ENCODE assay signal across 1 cellular context in the genomic region with DNA sequence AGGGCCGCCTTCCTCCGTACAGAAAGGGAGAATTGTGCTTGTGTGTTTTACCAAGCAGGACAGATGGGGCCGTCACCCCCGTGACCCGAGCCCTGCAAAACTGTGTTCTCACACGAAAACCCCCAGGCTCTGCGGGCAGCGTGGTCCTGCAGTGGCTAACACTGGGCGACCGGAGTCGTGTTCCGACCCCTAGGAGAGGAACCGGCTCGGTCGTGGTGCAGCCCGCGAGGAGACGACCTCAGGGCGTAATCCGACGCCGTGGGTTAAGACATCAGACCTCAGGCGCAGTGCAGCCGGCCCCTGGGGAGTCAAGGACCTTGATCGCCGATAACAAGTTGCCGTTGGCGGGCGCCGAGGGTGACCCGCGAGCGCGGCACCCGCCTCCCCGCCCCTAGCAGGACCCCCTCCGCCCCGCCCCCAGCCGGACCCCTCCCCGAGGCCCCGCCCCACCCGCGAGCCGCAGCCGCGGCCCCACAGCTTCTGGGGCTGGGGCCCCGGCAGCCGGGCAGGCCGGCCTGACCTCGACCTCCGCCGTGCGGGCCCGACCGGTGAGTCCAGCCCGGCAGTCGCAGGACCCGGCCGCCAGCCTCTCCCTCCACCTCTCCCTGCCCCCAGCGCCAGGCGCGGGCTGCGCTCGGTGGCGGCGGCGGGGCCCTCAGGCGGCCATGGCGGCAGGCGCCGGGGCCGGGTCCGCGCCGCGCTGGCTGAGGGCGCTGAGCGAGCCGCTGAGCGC.
TF ChIP-seq lines count a peak whose summit lies in the region.

A gene (plus strand): TSS at position 444 of the 733 bp plus-strand sequence. CDS start 222 bp downstream, at position 666.

TF ChIP-seq in WTC11, 78 proteins besides CTCF, POLR2A, EP300 and RAD21 (continued from another document):
- TF ChIP-seq, protein P1, sequence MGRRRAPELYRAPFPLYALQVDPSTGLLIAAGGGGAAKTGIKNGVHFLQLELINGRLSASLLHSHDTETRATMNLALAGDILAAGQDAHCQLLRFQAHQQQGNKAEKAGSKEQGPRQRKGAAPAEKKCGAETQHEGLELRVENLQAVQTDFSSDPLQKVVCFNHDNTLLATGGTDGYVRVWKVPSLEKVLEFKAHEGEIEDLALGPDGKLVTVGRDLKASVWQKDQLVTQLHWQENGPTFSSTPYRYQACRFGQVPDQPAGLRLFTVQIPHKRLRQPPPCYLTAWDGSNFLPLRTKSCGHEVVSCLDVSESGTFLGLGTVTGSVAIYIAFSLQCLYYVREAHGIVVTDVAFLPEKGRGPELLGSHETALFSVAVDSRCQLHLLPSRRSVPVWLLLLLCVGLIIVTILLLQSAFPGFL (CRISPR knock-in tag; IDR thresholded peaks at IDR 0.05; ENCODE audit: borderline replicate concordance): no peak
- TF ChIP-seq GTF2I (CRISPR knock-in tag; conservative IDR thresholded peaks at IDR 0.05) (no peak), EMX1 (CRISPR knock-in tag; IDR thresholded peaks at IDR 0.05) (0 out of 2 replicates have a peak, but pooled peaks have one; percentile 19), TEAD1 (CRISPR knock-in tag; IDR thresholded peaks at IDR 0.05) (no peak), RELA (CRISPR knock-in tag; IDR thresholded peaks at IDR 0.05; ENCODE audit: borderline replicate concordance) (no peak), IRF2 (CRISPR knock-in tag; IDR thresholded peaks at IDR 0.05; ENCODE audit: borderline replicate concordance, low read depth) (no peak)
- TF ChIP-seq, protein P2, sequence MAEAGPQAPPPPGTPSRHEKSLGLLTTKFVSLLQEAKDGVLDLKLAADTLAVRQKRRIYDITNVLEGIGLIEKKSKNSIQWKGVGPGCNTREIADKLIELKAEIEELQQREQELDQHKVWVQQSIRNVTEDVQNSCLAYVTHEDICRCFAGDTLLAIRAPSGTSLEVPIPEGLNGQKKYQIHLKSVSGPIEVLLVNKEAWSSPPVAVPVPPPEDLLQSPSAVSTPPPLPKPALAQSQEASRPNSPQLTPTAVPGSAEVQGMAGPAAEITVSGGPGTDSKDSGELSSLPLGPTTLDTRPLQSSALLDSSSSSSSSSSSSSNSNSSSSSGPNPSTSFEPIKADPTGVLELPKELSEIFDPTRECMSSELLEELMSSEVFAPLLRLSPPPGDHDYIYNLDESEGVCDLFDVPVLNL (CRISPR knock-in tag; IDR thresholded peaks at IDR 0.05; ENCODE audit: borderline replicate concordance, low read depth): no peak
- TF ChIP-seq, protein P3, sequence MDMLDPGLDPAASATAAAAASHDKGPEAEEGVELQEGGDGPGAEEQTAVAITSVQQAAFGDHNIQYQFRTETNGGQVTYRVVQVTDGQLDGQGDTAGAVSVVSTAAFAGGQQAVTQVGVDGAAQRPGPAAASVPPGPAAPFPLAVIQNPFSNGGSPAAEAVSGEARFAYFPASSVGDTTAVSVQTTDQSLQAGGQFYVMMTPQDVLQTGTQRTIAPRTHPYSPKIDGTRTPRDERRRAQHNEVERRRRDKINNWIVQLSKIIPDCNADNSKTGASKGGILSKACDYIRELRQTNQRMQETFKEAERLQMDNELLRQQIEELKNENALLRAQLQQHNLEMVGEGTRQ (CRISPR knock-in tag; IDR thresholded peaks at IDR 0.05): no peak
